Comparison of ENCODE assay signal across 31 cellular contexts in genomic region chr14:24121210-24121609, GRCh38. TPM values are rescaled to one million over a fixed set of nuclear protein-coding genes. Genes with fewer than 3 reads are reported as not detected.
"Had no signal": no experiment of that assay in that cellular context is flagged by ENCODE, and none has a peak within 500 bp of the region (broad histone marks: within the 10 kb centered on the region; RNA-seq: fewer than 3 reads in every experiment).

No MANE protein-coding gene starts in this region.

- H3K27ac ChIP-seq: ascending aorta, breast epithelium, cardiac muscle cell, coronary artery, WERI-Rb-1 had no signal

- H3K4me3 ChIP-seq: ascending aorta, breast epithelium, cardiac muscle cell, coronary artery, dorsolateral prefrontal cortex had no signal

- H3K27me3 ChIP-seq: ascending aorta, breast epithelium, cardiac muscle cell, dorsolateral prefrontal cortex had no signal

- H3K9me3 ChIP-seq: ascending aorta, breast epithelium had no signal

- DNase-seq: activated B cell treated with CpG ODN at 0.5 μM for 24 hours; activated CD4-positive, alpha-beta memory T cell treated with anti-CD3 and anti-CD28 coated beads for 36 hours; activated CD4-positive, alpha-beta T cell treated with anti-CD3 and anti-CD28 coated beads for 36 hours; activated CD4-positive, alpha-beta T cell treated with anti-CD3 and anti-CD28 coated beads, Interleukin-2, amount 10 ng/mL, durations not matched to agents 24 days and 14 days; activated CD4-positive, CD25-positive, alpha-beta regulatory T cell treated with anti-CD3 and anti-CD28 coated beads, Interleukin-2, amount 50 U/mL, for 72 hours; activated CD8-positive, alpha-beta memory T cell treated with anti-CD3 and anti-CD28 coated beads, Interleukin-2, amount 10 ng/mL, durations not matched to agents 7 days and 5 days; activated CD8-positive, alpha-beta memory T cell treated with anti-CD3 and anti-CD28 coated beads, Interleukin-2, amount 50 U/mL, for 4 hours; activated CD8-positive, alpha-beta T cell treated with anti-CD3 and anti-CD28 coated beads, Interleukin-2, amount 10 ng/mL, durations not matched to agents 7 days and 5 days; activated effector memory CD4-positive, alpha-beta T cell treated with anti-CD3 and anti-CD28 coated beads, Interleukin-2, amount 50 U/mL, for 16 hours; activated naive CD4-positive, alpha-beta T cell treated with anti-CD3 and anti-CD28 coated beads for 36 hours; activated T-cell treated with anti-CD3 and anti-CD28 coated beads, Interleukin-2, amount 50 U/mL, for 1 hour; activated T-cell treated with anti-CD3 and anti-CD28 coated beads, Interleukin-2, amount 50 U/mL, for 48 hours; amniotic stem cell; central memory CD4-positive, alpha-beta T cell; cerebellar nuclear complex; dorsolateral prefrontal cortex; effector memory CD4-positive, alpha-beta T cell; endodermal cell; foreskin fibroblast; head of caudate nucleus; T-helper 1 cell; T-helper 17 cell; T1000; WERI-Rb-1 had no signal

- ATAC-seq: activated CD4-positive, alpha-beta T cell treated with anti-CD3 and anti-CD28 coated beads for 36 hours; activated CD8-positive, alpha-beta memory T cell treated with anti-CD3 and anti-CD28 coated beads, Interleukin-2, amount 10 ng/mL, durations not matched to agents 7 days and 5 days; activated CD8-positive, alpha-beta T cell treated with anti-CD3 and anti-CD28 coated beads, Interleukin-2, amount 10 ng/mL, durations not matched to agents 7 days and 5 days; esophagus mucosa; T-helper 17 cell had no signal

- FAIRE-seq: frontal cortex had no signal

RNA-seq across cellular contexts. Expression of gene NRL, which starts 6.5 kb away (rescaled TPM):
- total RNA-seq: ascending aorta had no signal

RNA-seq across cellular contexts. Expression of gene FITM1, which starts 9.2 kb away (rescaled TPM):
- total RNA-seq: ascending aorta, epithelial cell of proximal tubule had no signal
